In genomic region chr19:49533551-49534488, GRCh38 we compare ENCODE assay signal across 1 cellular context.
A peak's percentile ranks its signal among the peaks of the same experiment; 100 is the strongest.
TF ChIP-seq lines count a peak whose summit lies in the region.

No MANE protein-coding gene starts in this region.

TF ChIP-seq in GM12878, 131 proteins besides CTCF, POLR2A, EP300 and RAD21:
- peak; percentile 35; the same call in 1 of the 2 replicates for TF ChIP-seq CREB1 (IDR thresholded peaks at IDR 0.05; ENCODE audit: low read depth)
- TF ChIP-seq ZNF207 (IDR thresholded peaks at IDR 0.05; ENCODE audit: borderline replicate concordance), result no peak
- TF ChIP-seq USF1 (IDR thresholded peaks at IDR 0.05; ENCODE audit: borderline replicate concordance, extremely low read length, insufficient read depth, low read depth, low read length), result peak; percentile 81
- TF ChIP-seq CHD2 (IDR thresholded peaks at IDR 0.05; ENCODE audit: borderline replicate concordance, low read depth, low read length), result 0 out of 2 replicates have a peak, but pooled peaks have one; percentile 24
- TF ChIP-seq CUX1 (IDR thresholded peaks at IDR 0.05; ENCODE audit: insufficient replicate concordance, low read depth, low read length), result no peak
- no peak for TF ChIP-seq PBX3 (IDR thresholded peaks at IDR 0.05; ENCODE audit: insufficient replicate concordance, low read depth, low read length)
- no peak for TF ChIP-seq NRF1 (conservative IDR thresholded peaks at IDR 0.05; ENCODE audit: low read depth, low read length)
- TF ChIP-seq BACH1 (IDR thresholded peaks at IDR 0.05; ENCODE audit: borderline replicate concordance), result peak; percentile 85
- TF ChIP-seq MXI1 (IDR thresholded peaks at IDR 0.05; ENCODE audit: low read depth, low read length), result peak; percentile 33; the same call in 1 of the 2 replicates
- TF ChIP-seq SP1 (IDR thresholded peaks at IDR 0.05; ENCODE audit: low read depth, low read length), result peak; percentile 9
- peak; percentile 36 for TF ChIP-seq MYC (IDR thresholded peaks at IDR 0.05; ENCODE audit: insufficient read depth, insufficient read length, insufficient replicate concordance, low read length, severe bottlenecking)
- peak; percentile 50; the same call in 1 of the 2 replicates for TF ChIP-seq LARP7 (IDR thresholded peaks at IDR 0.05)
- TF ChIP-seq NR2C1 (IDR thresholded peaks at IDR 0.05), result 0 out of 2 replicates have a peak, but pooled peaks have one; percentile 8
- no peak for TF ChIP-seq BMI1 (IDR thresholded peaks at IDR 0.05; ENCODE audit: borderline replicate concordance)
- no peak for TF ChIP-seq SUZ12 (IDR thresholded peaks at IDR 0.05; ENCODE audit: unreplicated experiment)
- TF ChIP-seq, protein P1, sequence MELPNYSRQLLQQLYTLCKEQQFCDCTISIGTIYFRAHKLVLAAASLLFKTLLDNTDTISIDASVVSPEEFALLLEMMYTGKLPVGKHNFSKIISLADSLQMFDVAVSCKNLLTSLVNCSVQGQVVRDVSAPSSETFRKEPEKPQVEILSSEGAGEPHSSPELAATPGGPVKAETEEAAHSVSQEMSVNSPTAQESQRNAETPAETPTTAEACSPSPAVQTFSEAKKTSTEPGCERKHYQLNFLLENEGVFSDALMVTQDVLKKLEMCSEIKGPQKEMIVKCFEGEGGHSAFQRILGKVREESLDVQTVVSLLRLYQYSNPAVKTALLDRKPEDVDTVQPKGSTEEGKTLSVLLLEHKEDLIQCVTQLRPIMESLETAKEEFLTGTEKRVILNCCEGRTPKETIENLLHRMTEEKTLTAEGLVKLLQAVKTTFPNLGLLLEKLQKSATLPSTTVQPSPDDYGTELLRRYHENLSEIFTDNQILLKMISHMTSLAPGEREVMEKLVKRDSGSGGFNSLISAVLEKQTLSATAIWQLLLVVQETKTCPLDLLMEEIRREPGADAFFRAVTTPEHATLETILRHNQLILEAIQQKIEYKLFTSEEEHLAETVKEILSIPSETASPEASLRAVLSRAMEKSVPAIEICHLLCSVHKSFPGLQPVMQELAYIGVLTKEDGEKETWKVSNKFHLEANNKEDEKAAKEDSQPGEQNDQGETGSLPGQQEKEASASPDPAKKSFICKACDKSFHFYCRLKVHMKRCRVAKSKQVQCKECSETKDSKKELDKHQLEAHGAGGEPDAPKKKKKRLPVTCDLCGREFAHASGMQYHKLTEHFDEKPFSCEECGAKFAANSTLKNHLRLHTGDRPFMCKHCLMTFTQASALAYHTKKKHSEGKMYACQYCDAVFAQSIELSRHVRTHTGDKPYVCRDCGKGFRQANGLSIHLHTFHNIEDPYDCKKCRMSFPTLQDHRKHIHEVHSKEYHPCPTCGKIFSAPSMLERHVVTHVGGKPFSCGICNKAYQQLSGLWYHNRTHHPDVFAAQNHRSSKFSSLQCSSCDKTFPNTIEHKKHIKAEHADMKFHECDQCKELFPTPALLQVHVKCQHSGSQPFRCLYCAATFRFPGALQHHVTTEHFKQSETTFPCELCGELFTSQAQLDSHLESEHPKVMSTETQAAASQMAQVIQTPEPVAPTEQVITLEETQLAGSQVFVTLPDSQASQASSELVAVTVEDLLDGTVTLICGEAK (IDR thresholded peaks at IDR 0.05; ENCODE audit: borderline replicate concordance), result no peak
- TF ChIP-seq POLR2AphosphoS2 (IDR thresholded peaks at IDR 0.05; ENCODE audit: low read depth, low read length), result no peak
- no peak for TF ChIP-seq ZNF622 (IDR thresholded peaks at IDR 0.05)
- TF ChIP-seq TARDBP (IDR thresholded peaks at IDR 0.05; ENCODE audit: borderline replicate concordance), result no peak
- no peak for TF ChIP-seq FOS (IDR thresholded peaks at IDR 0.05; ENCODE audit: borderline replicate concordance, extremely low read depth, insufficient read length)
- TF ChIP-seq CBFB (IDR thresholded peaks at IDR 0.05; ENCODE audit: low read depth), result no peak
- TF ChIP-seq MEF2B (IDR thresholded peaks at IDR 0.05; ENCODE audit: partially characterized antibody, poor library complexity, severe bottlenecking), result peak; percentile 25
- TF ChIP-seq GATAD2B (conservative IDR thresholded peaks at IDR 0.05; ENCODE audit: low read depth), result peak; percentile 77; the same call in 1 of the 2 replicates
- no peak for TF ChIP-seq STAT3 (IDR thresholded peaks at IDR 0.05; ENCODE audit: low read depth, low read length)
- peak; percentile 36; the same call in 1 of the 2 replicates for TF ChIP-seq IKZF1 (conservative IDR thresholded peaks at IDR 0.05)
- TF ChIP-seq RFX5 (IDR thresholded peaks at IDR 0.05; ENCODE audit: low read depth, low read length), result no peak
- peak in 1 of 2 experiments; percentile 72; a peak in 2 of 3 replicates for TF ChIP-seq EGR1 (IDR thresholded peaks at IDR 0.05; ENCODE audit: borderline replicate concordance in 1 of 2, low read depth in 2 of 2, low read length in 2 of 2)
- peak; percentile 99 for TF ChIP-seq ZSCAN29 (IDR thresholded peaks at IDR 0.05)
- peak; percentile 72 for TF ChIP-seq NR2F1 (conservative IDR thresholded peaks at IDR 0.05)
- peak; percentile 55; the same call in 1 of the 2 replicates for TF ChIP-seq SIN3A (IDR thresholded peaks at IDR 0.05; ENCODE audit: low read depth, low read length)
- TF ChIP-seq PAX5 (IDR thresholded peaks at IDR 0.05; ENCODE audit: borderline replicate concordance, low read depth, low read length), result no peak
- TF ChIP-seq DPF2 (IDR thresholded peaks at IDR 0.05), result 0 out of 2 replicates have a peak, but pooled peaks have one; percentile 39
- no peak for TF ChIP-seq ZNF217 (IDR thresholded peaks at IDR 0.05)
- TF ChIP-seq HSF1 (IDR thresholded peaks at IDR 0.05; ENCODE audit: low read depth, low read length), result no peak
- peak; percentile 97 to 99 for TF ChIP-seq BHLHE40 (IDR thresholded peaks at IDR 0.05; ENCODE audit: borderline replicate concordance in 1 of 2, low read depth in 2 of 2, low read length in 1 of 2)
